ENCODE assay signal across 1 cellular context in genomic region chr2:53970898-53971681, GRCh38.
TF ChIP-seq lines count a peak whose summit lies in the region.

TSS of gene PSME4 (minus strand) at chr2:53970993. CDS start at chr2:53970784, 209 bp downstream.

TF ChIP-seq in HepG2, 621 proteins besides CTCF, POLR2A, EP300 and RAD21 (continued from another document and continues in another):
- TF ChIP-seq NFIB (CRISPR knock-in tag; IDR thresholded peaks at IDR 0.05; ENCODE audit: borderline replicate concordance) (no peak), ZBED4 (CRISPR knock-in tag; IDR thresholded peaks at IDR 0.05; ENCODE audit: borderline replicate concordance) (peak; percentile 93), ZNF101 (CRISPR knock-in tag; IDR thresholded peaks at IDR 0.05; ENCODE audit: borderline replicate concordance, low read depth) (0 out of 2 replicates have a peak, but pooled peaks have one; percentile 88), CBX2 (IDR thresholded peaks at IDR 0.05; ENCODE audit: low read depth, low read length) (no peak), CBX2 (CRISPR knock-in tag; IDR thresholded peaks at IDR 0.05; ENCODE audit: low read depth) (no peak), ZNF607 (CRISPR knock-in tag; IDR thresholded peaks at IDR 0.05; ENCODE audit: borderline replicate concordance) (peak; percentile 60; the same call in 1 of the 2 replicates), ZNF746 (CRISPR knock-in tag; IDR thresholded peaks at IDR 0.05) (no peak), ARID4A (CRISPR knock-in tag; IDR thresholded peaks at IDR 0.05; ENCODE audit: borderline replicate concordance) (peak; percentile 94), NR3C1 (CRISPR knock-in tag; IDR thresholded peaks at IDR 0.05) (no peak), FOSL2 (CRISPR knock-in tag; IDR thresholded peaks at IDR 0.05) (peak; percentile 53), ZNF276 (CRISPR knock-in tag; IDR thresholded peaks at IDR 0.05; ENCODE audit: low read depth) (peak; percentile 82; the same call in 1 of the 2 replicates), ZNF12 (CRISPR knock-in tag; IDR thresholded peaks at IDR 0.05) (no peak), ZNF432 (CRISPR knock-in tag; IDR thresholded peaks at IDR 0.05; ENCODE audit: borderline replicate concordance) (no peak), NPAS2 (CRISPR knock-in tag; IDR thresholded peaks at IDR 0.05; ENCODE audit: borderline replicate concordance) (no peak), KLF13 (CRISPR knock-in tag; IDR thresholded peaks at IDR 0.05) (peak; percentile 43; the same call in 1 of the 2 replicates), ZNF597 (CRISPR knock-in tag; IDR thresholded peaks at IDR 0.05) (no peak), ZNF589 (CRISPR knock-in tag; conservative IDR thresholded peaks at IDR 0.05) (no peak), MNT (IDR thresholded peaks at IDR 0.05) (peak; percentile 23), E2F1 (CRISPR knock-in tag; IDR thresholded peaks at IDR 0.05) (peak; percentile 63; the same call in 1 of the 2 replicates), CAMTA2 (CRISPR knock-in tag; IDR thresholded peaks at IDR 0.05; ENCODE audit: borderline replicate concordance) (no peak), ZMYM4 (CRISPR knock-in tag; IDR thresholded peaks at IDR 0.05) (peak; percentile 86), GLMP (CRISPR knock-in tag; IDR thresholded peaks at IDR 0.05; ENCODE audit: borderline replicate concordance) (no peak), ARID3A (IDR thresholded peaks at IDR 0.05; ENCODE audit: low read depth, low read length) (0 out of 2 replicates have a peak, but pooled peaks have one; percentile 23), RXRA (CRISPR knock-in tag; IDR thresholded peaks at IDR 0.05) (0 out of 2 replicates have a peak, but pooled peaks have one; percentile 64), ZNF768 (CRISPR knock-in tag; IDR thresholded peaks at IDR 0.05) (peak; percentile 80), ZNF251 (CRISPR knock-in tag; IDR thresholded peaks at IDR 0.05) (no peak), NRL (CRISPR knock-in tag; IDR thresholded peaks at IDR 0.05; ENCODE audit: borderline replicate concordance) (peak; percentile 78), ZBTB10 (CRISPR knock-in tag; IDR thresholded peaks at IDR 0.05; ENCODE audit: borderline replicate concordance) (peak; percentile 84; the same call in 1 of the 2 replicates), HCFC1 (IDR thresholded peaks at IDR 0.05; ENCODE audit: low read depth, low read length) (peak; percentile 38; the same call in 1 of the 2 replicates), PRMT3 (CRISPR knock-in tag; IDR thresholded peaks at IDR 0.05; ENCODE audit: borderline replicate concordance, low read depth) (no peak), MXI1 (IDR thresholded peaks at IDR 0.05; ENCODE audit: borderline replicate concordance, low read depth, low read length) (peak; percentile 90)
